ENCODE assay signal across 1 cellular context in genomic region chr5:132829742-132830435, GRCh38.
A peak's percentile ranks its signal among the peaks of the same experiment; 100 is the strongest.
TF ChIP-seq lines count a peak whose summit lies in the region.

No MANE protein-coding gene starts in this region.

TF ChIP-seq in HepG2, 621 proteins besides CTCF, POLR2A, EP300 and RAD21 (continued from another document and continues in another):
- TF ChIP-seq ZHX2 (IDR thresholded peaks at IDR 0.05; ENCODE audit: low read depth) = no peak
- TF ChIP-seq ZHX2 (CRISPR knock-in tag; IDR thresholded peaks at IDR 0.05; ENCODE audit: borderline replicate concordance) = no peak
- TF ChIP-seq DR1 (CRISPR knock-in tag; IDR thresholded peaks at IDR 0.05) = peak; percentile 39; the same call in 1 of the 2 replicates
- TF ChIP-seq PREB (CRISPR knock-in tag; IDR thresholded peaks at IDR 0.05) = no peak
- TF ChIP-seq PRDM15 (CRISPR knock-in tag; IDR thresholded peaks at IDR 0.05) = no peak
- no peak for TF ChIP-seq HNRNPK (IDR thresholded peaks at IDR 0.05; ENCODE audit: low read depth, low read length, poor library complexity, severe bottlenecking)
- peak; percentile 2; the same call in 1 of the 2 replicates for TF ChIP-seq ZMAT3 (CRISPR knock-in tag; conservative IDR thresholded peaks at IDR 0.05)
- no peak; the same call in 1 of the 2 replicates for TF ChIP-seq PITX1 (CRISPR knock-in tag; IDR thresholded peaks at IDR 0.05)
- peak; percentile 88 for TF ChIP-seq PRDM10 (CRISPR knock-in tag; IDR thresholded peaks at IDR 0.05; ENCODE audit: low read depth)
- TF ChIP-seq NFIC (IDR thresholded peaks at IDR 0.05; ENCODE audit: low read length) = no peak
- TF ChIP-seq PHF8 (CRISPR knock-in tag; IDR thresholded peaks at IDR 0.05) = no peak
- TF ChIP-seq XBP1 (CRISPR knock-in tag; IDR thresholded peaks at IDR 0.05) = no peak
- no peak for TF ChIP-seq TEAD2 (CRISPR knock-in tag; IDR thresholded peaks at IDR 0.05)
- TF ChIP-seq HNRNPH1 (optimal IDR thresholded peaks at IDR 0.05; ENCODE audit: low read depth, low read length) = no peak
- TF ChIP-seq HNF4A (CRISPR knock-in tag; IDR thresholded peaks at IDR 0.05) = 0 out of 2 replicates have a peak, but pooled peaks have one; percentile 12
- TF ChIP-seq ZFP62 (CRISPR knock-in tag; IDR thresholded peaks at IDR 0.05) = no peak
- TF ChIP-seq ZNF652 (CRISPR knock-in tag; IDR thresholded peaks at IDR 0.05; ENCODE audit: borderline replicate concordance, low read depth) = no peak
- TF ChIP-seq HOMEZ (CRISPR knock-in tag; IDR thresholded peaks at IDR 0.05; ENCODE audit: low read depth) = no peak
- peak; percentile 29; the same call in 1 of the 2 replicates for TF ChIP-seq ZNF747 (CRISPR knock-in tag; IDR thresholded peaks at IDR 0.05; ENCODE audit: borderline replicate concordance)
- TF ChIP-seq ZNF3 (CRISPR knock-in tag; IDR thresholded peaks at IDR 0.05) = no peak
- TF ChIP-seq MXD1 (CRISPR knock-in tag; IDR thresholded peaks at IDR 0.05) = peak; percentile 38; the same call in 1 of the 2 replicates
- no peak for TF ChIP-seq PAF1 (CRISPR knock-in tag; IDR thresholded peaks at IDR 0.05)
- no peak for TF ChIP-seq POLR2AphosphoS2 (IDR thresholded peaks at IDR 0.05; ENCODE audit: low read depth, low read length)
- TF ChIP-seq ZNF563 (CRISPR knock-in tag; IDR thresholded peaks at IDR 0.05) = peak; percentile 72
- TF ChIP-seq ELF1 (CRISPR knock-in tag; IDR thresholded peaks at IDR 0.05) = peak; percentile 31; the same call in 1 of the 2 replicates
- TF ChIP-seq ESRRA (CRISPR knock-in tag; IDR thresholded peaks at IDR 0.05; ENCODE audit: low read depth) = no peak; the same call in 1 of the 2 replicates
- no peak for TF ChIP-seq ZSCAN9 (CRISPR knock-in tag; IDR thresholded peaks at IDR 0.05; ENCODE audit: borderline replicate concordance)
- TF ChIP-seq ARNT2 (CRISPR knock-in tag; IDR thresholded peaks at IDR 0.05; ENCODE audit: low read depth) = peak; percentile 84; the same call in 1 of the 2 replicates
- no peak for TF ChIP-seq DRAP1 (CRISPR knock-in tag; IDR thresholded peaks at IDR 0.05)
- no peak; the same call in 1 of the 2 replicates for TF ChIP-seq GABPB1 (CRISPR knock-in tag; IDR thresholded peaks at IDR 0.05)
- no peak for TF ChIP-seq LCORL (IDR thresholded peaks at IDR 0.05)
- no peak; the same call in 1 of the 2 replicates for TF ChIP-seq LCORL (CRISPR knock-in tag; IDR thresholded peaks at IDR 0.05)
- 0 out of 2 replicates have a peak, but pooled peaks have one; percentile 58 for TF ChIP-seq ZMYM2 (CRISPR knock-in tag; IDR thresholded peaks at IDR 0.05)
- no peak for TF ChIP-seq ETV5 (CRISPR knock-in tag; IDR thresholded peaks at IDR 0.05; ENCODE audit: borderline replicate concordance)
- TF ChIP-seq MLLT10 (CRISPR knock-in tag; IDR thresholded peaks at IDR 0.05) = no peak
- TF ChIP-seq CEBPG (CRISPR knock-in tag; IDR thresholded peaks at IDR 0.05) = no peak
- TF ChIP-seq ZNF816 (CRISPR knock-in tag; IDR thresholded peaks at IDR 0.05; ENCODE audit: borderline replicate concordance) = no peak
- TF ChIP-seq ZSCAN5A (CRISPR knock-in tag; IDR thresholded peaks at IDR 0.05; ENCODE audit: borderline replicate concordance) = peak; percentile 21; the same call in 1 of the 2 replicates
- peak; percentile 41; the same call in 1 of the 2 replicates for TF ChIP-seq ZNF441 (CRISPR knock-in tag; IDR thresholded peaks at IDR 0.05; ENCODE audit: borderline replicate concordance)
- TF ChIP-seq RXRB (CRISPR knock-in tag; IDR thresholded peaks at IDR 0.05; ENCODE audit: borderline replicate concordance) = peak; percentile 19; the same call in 1 of the 2 replicates
- no peak for TF ChIP-seq ZNF234 (CRISPR knock-in tag; conservative IDR thresholded peaks at IDR 0.05)
- peak; percentile 24; the same call in 1 of the 2 replicates for TF ChIP-seq BCL6 (CRISPR knock-in tag; IDR thresholded peaks at IDR 0.05)
- TF ChIP-seq MED8 (CRISPR knock-in tag; IDR thresholded peaks at IDR 0.05; ENCODE audit: insufficient replicate concordance) = no peak
- TF ChIP-seq NAIF1 (CRISPR knock-in tag; IDR thresholded peaks at IDR 0.05; ENCODE audit: borderline replicate concordance) = no peak; the same call in 1 of the 2 replicates
- TF ChIP-seq ZNF615 (CRISPR knock-in tag; IDR thresholded peaks at IDR 0.05; ENCODE audit: borderline replicate concordance) = 0 out of 2 replicates have a peak, but pooled peaks have one; percentile 72
- TF ChIP-seq CREB3 (CRISPR knock-in tag; IDR thresholded peaks at IDR 0.05) = no peak
- peak; percentile 45; the same call in 1 of the 2 replicates for TF ChIP-seq ZNF768 (CRISPR knock-in tag; IDR thresholded peaks at IDR 0.05)
